8 cellular contexts compared by ENCODE assay signal in the genomic region with DNA sequence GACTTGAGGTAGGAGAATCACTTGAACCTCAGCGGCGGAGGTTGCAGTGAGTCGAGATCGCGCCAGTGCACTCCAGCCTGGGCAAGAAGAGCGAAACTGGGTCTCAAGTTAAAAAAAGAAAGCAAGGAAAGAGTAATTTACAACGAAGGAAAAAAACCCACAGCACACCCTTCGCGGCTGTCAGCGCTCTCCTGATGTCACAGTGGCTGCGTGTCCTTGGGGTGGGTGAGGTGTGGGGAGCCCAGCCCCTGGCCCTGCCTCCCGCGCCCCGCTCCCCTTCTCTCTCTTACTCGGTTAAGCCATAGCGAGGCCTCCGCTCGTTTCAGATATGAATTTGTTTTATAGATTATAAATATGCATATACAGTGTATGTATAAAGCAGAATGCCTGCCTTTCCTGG. TPM values are rescaled to one million over a fixed set of nuclear protein-coding genes. Genes with fewer than 3 reads are reported as not detected.
DNase-seq lines count a peak whose midpoint lies in the region; ATAC-seq and TF ChIP-seq lines count a peak whose summit lies in the region.

No MANE protein-coding gene starts in this region.

- H4K5ac ChIP-seq in IMR-90 (ENCODE audit: low read depth, low read length), result no peak overlapping the region

- no peaks in the 10 kb centered on the region for H3K9me3 ChIP-seq in BLaER1
- no peaks in the 10 kb centered on the region for H3K9me3 ChIP-seq in IMR-90 (ENCODE audit: control insufficient read depth, insufficient read depth, low read length)
- H3K9me3 ChIP-seq in ascending aorta, result no peaks in the 10 kb centered on the region

- H3K9me1 ChIP-seq in IMR-90 (ENCODE audit: insufficient read depth, low read length), result peaks cover 32% of the 10 kb centered on the region

- peaks cover 20 to 77% of the 10 kb centered on the region in 2 experiments for H3K79me1 ChIP-seq in IMR-90 (ENCODE audit: low read depth in 1 of 2, low read length in 2 of 2)

- intact Hi-C loops in IMR-90 (cut with micrococcal nuclease) (no loop called here), ascending aorta (cut with DNase I) (loop anchor here (5.0 kb wide), 1 partner anchor 95 kb away; a partner anchor contains a TSS)

- CTCF ChIA-PET in IMR-90 (lab: Yijun Ruan, JAX), result no interaction called here

- H3K27ac Mint-ChIP-seq in natural killer cell treated with Interleukin-12 subunit alpha and Interleukin-12 subunit beta and Interleukin-15 and Interleukin-18, amount 100 ng/mL, for 72 hours, result no peak overlapping the region

- no peak overlapping the region for H3K14ac ChIP-seq in IMR-90 (replicated peaks; ENCODE audit: low read depth, low read length)

- in situ Hi-C loops in IMR-90 (cut with MboI; ENCODE audit: low sequenced_read_pairs), result no loop called here
- in situ Hi-C loops in GM13976 (cut with MboI; ENCODE audit: low sequenced_read_pairs, unreplicated experiment), result no loop called here

- no peak overlapping the region for H4K91ac ChIP-seq in IMR-90 (ENCODE audit: insufficient read depth, low read depth, low read length)

- peaks cover 55% of the 10 kb centered on the region for H4K20me1 ChIP-seq in BLaER1
- peaks cover 37% of the 10 kb centered on the region for H4K20me1 ChIP-seq in IMR-90 (ENCODE audit: insufficient read depth, low read length)

- dilution Hi-C loops in IMR-90 (cut with HindIII; ENCODE audit: low sequenced_read_pairs, unreplicated experiment), result no loop called here

- peak overlapping the region; percentile 74 for H3K4me3 Mint-ChIP-seq in natural killer cell treated with Interleukin-12 subunit alpha and Interleukin-12 subunit beta and Interleukin-15 and Interleukin-18, amount 100 ng/mL, for 72 hours

- H3K9ac ChIP-seq in BLaER1 (no peak overlapping the region), IMR-90 (ENCODE audit: low read depth, low read length) (no peak overlapping the region)

- H3K36me3 ChIP-seq in BLaER1 (peaks cover 71% of the 10 kb centered on the region), IMR-90 (ENCODE audit: control insufficient read depth, insufficient read depth, low read length) (peaks cover 35% of the 10 kb centered on the region), ascending aorta (peaks cover 19 to 33% of the 10 kb centered on the region in 2 donors)

- POLR2A ChIA-PET in IMR-90 (lab: Charles Lee; ENCODE audit: unreplicated experiment), result no interaction called here

- H3K4me3 ChIP-seq in BLaER1 (peak overlapping the region; percentile 84), IMR-90 (ENCODE audit: insufficient read depth, low read depth, low read length) (no peak overlapping the region), ascending aorta (peak overlapping the region; percentile 70 to 90)

- H3K27me3 Mint-ChIP-seq in natural killer cell treated with Interleukin-12 subunit alpha and Interleukin-12 subunit beta and Interleukin-15 and Interleukin-18, amount 100 ng/mL, for 72 hours, result no peaks in the 10 kb centered on the region

- H2BK120ac ChIP-seq in IMR-90 (ENCODE audit: low read depth, low read length), result no peak overlapping the region

- H3K56ac ChIP-seq in IMR-90 (ENCODE audit: extremely low read depth, insufficient read depth, low read length), result no peak overlapping the region

- H3K4me1 Mint-ChIP-seq in natural killer cell treated with Interleukin-12 subunit alpha and Interleukin-12 subunit beta and Interleukin-15 and Interleukin-18, amount 100 ng/mL, for 72 hours (ENCODE audit: low read depth in 2 of 2), result peaks cover 19 to 27% of the 10 kb centered on the region in 2 donors

- TF ChIP-seq RAD21 in IMR-90 (IDR thresholded peaks at IDR 0.05; ENCODE audit: low read length), result no peak

- H2AK5ac ChIP-seq in IMR-90 (ENCODE audit: low read depth, low read length), result 0 out of 2 replicates have a peak overlapping the region, but pooled peaks have one; percentile 9

- no peak overlapping the region for H3K23ac ChIP-seq in IMR-90 (ENCODE audit: low read depth, low read length)

- no peak for TF ChIP-seq POLR2A in IMR-90 (IDR thresholded peaks at IDR 0.05; ENCODE audit: low read depth, low read length)

- ATAC-seq in IMR-90 (ENCODE audit: low read depth) (no peak), GM18858 (IDR thresholded peaks at IDR 0.05; ENCODE audit: unreplicated experiment) (no peak)
- no peak for ATAC-seq in natural killer cell treated with Interleukin-12 subunit alpha and Interleukin-12 subunit beta and Interleukin-15 and Interleukin-18, amount 100 ng/mL, for 72 hours

- no peak overlapping the region for H3K18ac ChIP-seq in IMR-90 (ENCODE audit: low read depth, low read length)

- H2AFZ ChIP-seq in IMR-90 (replicated peaks; ENCODE audit: low read length, poor library complexity), result no peak overlapping the region

- no peak for TF ChIP-seq CTCF in IMR-90 (conservative IDR thresholded peaks at IDR 0.05; ENCODE audit: low read depth, low read length)
- no peak for TF ChIP-seq CTCF in ascending aorta (IDR thresholded peaks at IDR 0.05)
- no peak for TF ChIP-seq CTCF in GM13976 (IDR thresholded peaks at IDR 0.05; ENCODE audit: borderline replicate concordance, control extremely low read depth, extremely low read depth, insufficient read depth, missing control alignments)

- H2BK5ac ChIP-seq in IMR-90 (ENCODE audit: low read depth, low read length, poor library complexity, severe bottlenecking), result no peak overlapping the region

- no peak for DNase-seq in IMR-90
- no peak for DNase-seq in ascending aorta (ENCODE audit: low spot score in 2 of 2)
- DNase-seq in natural killer cell treated with Interleukin-12 subunit alpha and Interleukin-12 subunit beta and Interleukin-15 and Interleukin-18, amount 100 ng/mL, for 72 hours (ENCODE audit: low spot score), result no peak
- DNase-seq in GOT3 (lab: John Stamatoyannopoulos, UW), result no peak
- no peak for DNase-seq in GM13976 (ENCODE audit: low spot score)
- no peak for DNase-seq in GF-D8 (lab: John Stamatoyannopoulos, UW)

- BruUV-seq in IMR-90 (replicated peaks; lab: Mats Ljungman, UMichigan), result no TSS peak

- H2AK9ac ChIP-seq in IMR-90 (replicated peaks; ENCODE audit: low read depth, low read length, poor library complexity), result peak overlapping the region; percentile 50

- H3K27me3 ChIP-seq in BLaER1 (no peaks in the 10 kb centered on the region), IMR-90 (ENCODE audit: control insufficient read depth, insufficient read depth, low read length) (no peaks in the 10 kb centered on the region), ascending aorta (no peaks in the 10 kb centered on the region)

- no peaks in the 10 kb centered on the region for H3K9me3 Mint-ChIP-seq in natural killer cell treated with Interleukin-12 subunit alpha and Interleukin-12 subunit beta and Interleukin-15 and Interleukin-18, amount 100 ng/mL, for 72 hours

- no peak overlapping the region for H2BK15ac ChIP-seq in IMR-90 (ENCODE audit: low read depth, low read length)

- peak overlapping the region; percentile 85 for H3K4me2 ChIP-seq in BLaER1
- H3K4me2 ChIP-seq in IMR-90 (ENCODE audit: low read depth, low read length), result no peak overlapping the region

- peak overlapping the region; percentile 30; the same call in 1 of the 2 replicates for H3K27ac ChIP-seq in BLaER1
- H3K27ac ChIP-seq in IMR-90 (ENCODE audit: insufficient read depth, low read length), result no peak overlapping the region
- no peak overlapping the region for H3K27ac ChIP-seq in ascending aorta

- H3K4me1 ChIP-seq in BLaER1, result peaks cover 59% of the 10 kb centered on the region
- peaks cover 8% of the 10 kb centered on the region for H3K4me1 ChIP-seq in IMR-90 (ENCODE audit: control insufficient read depth, insufficient read depth, low read length)
- peaks cover 0 to 3% of the 10 kb centered on the region in 2 donors for H3K4me1 ChIP-seq in ascending aorta

- no CpG with 5 or more reads among the region's 18 CpGs for WGBS in IMR-90 (ENCODE audit: extremely low coverage in 2 of 2, insufficient read length in 1 of 2), 2 experiments

- H2BK20ac ChIP-seq in IMR-90 (ENCODE audit: low read depth, low read length), result no peak overlapping the region

- H3K4ac ChIP-seq in IMR-90 (ENCODE audit: low read depth, low read length), result no peak overlapping the region

- no peak overlapping the region for H4K8ac ChIP-seq in IMR-90 (ENCODE audit: low read depth in 2 of 2, low read length in 2 of 2)

- peaks cover 9% of the 10 kb centered on the region for H3K36me3 Mint-ChIP-seq in natural killer cell treated with Interleukin-12 subunit alpha and Interleukin-12 subunit beta and Interleukin-15 and Interleukin-18, amount 100 ng/mL, for 72 hours

TF ChIP-seq in IMR-90, 13 proteins besides CTCF, POLR2A, EP300 and RAD21:
- TF ChIP-seq CEBPB (IDR thresholded peaks at IDR 0.05; ENCODE audit: low read depth, low read length), result no peak

RNA-seq across cellular contexts. Expression of a gene that starts 0.7 kb away (rescaled TPM):
- 40.0 and 48.0 TPM in 2 replicates for total RNA-seq in IMR-90 (2012; rRNA removed)
- polyA plus RNA-seq in IMR-90 (2012; rRNA removed), result 41.5 and 57.2 TPM in 2 replicates
- 19.0 and 44.4 TPM in 2 replicates for polyA plus RNA-seq in IMR-90 (2012; cell fraction: cytosol; rRNA removed)
- 20.0 and 21.0 TPM in 2 replicates for polyA plus RNA-seq in IMR-90 (2012; cell fraction: nucleus; rRNA removed; ENCODE audit: low replicate concordance)
- 18.3 TPM for total RNA-seq in ascending aorta
- 10 to 100 TPM; 56.1 to 61.1 TPM for total RNA-seq in natural killer cell treated with Interleukin-12 subunit alpha and Interleukin-12 subunit beta and Interleukin-15 and Interleukin-18, amount 100 ng/mL, for 72 hours

RNA-seq across cellular contexts. Expression of a gene that starts 28.7 kb away (rescaled TPM):
- total RNA-seq in IMR-90 (2012; rRNA removed), result 15.6 and 17.0 TPM in 2 replicates
- 69.1 and 73.0 TPM in 2 replicates for polyA plus RNA-seq in IMR-90 (2012; rRNA removed)
- polyA plus RNA-seq in IMR-90 (2012; cell fraction: cytosol; rRNA removed), result 25.0 and 27.7 TPM in 2 replicates
- 694 and 1,175 TPM in 2 replicates for polyA plus RNA-seq in IMR-90 (2012; cell fraction: nucleus; rRNA removed; ENCODE audit: low replicate concordance)
- total RNA-seq in ascending aorta, result 57.4 TPM
- 100 to 1,000 TPM in 1 of 2 donors, 10 to 100 TPM in 1; 92.8 to 132 TPM for total RNA-seq in natural killer cell treated with Interleukin-12 subunit alpha and Interleukin-12 subunit beta and Interleukin-15 and Interleukin-18, amount 100 ng/mL, for 72 hours
